8 cellular contexts compared by ENCODE assay signal in genomic region chr1:92784051-92784638, GRCh38. TPM values are rescaled to one million over a fixed set of nuclear protein-coding genes. Genes with fewer than 3 reads are reported as not detected.
DNase-seq lines count a peak whose midpoint lies in the region; ATAC-seq and TF ChIP-seq lines count a peak whose summit lies in the region.

No MANE protein-coding gene starts in this region.

- DNase-seq in NCI-H2171 treated with DMSO at 0.1 percent for 48 hours (lab: John Stamatoyannopoulos, UW) (peak; percentile 14), NCI-H2171 (lab: John Stamatoyannopoulos, UW) (no peak), T-helper 17 cell (no peak), chondrocyte (ENCODE audit: low spot score) (no peak), left lobe of liver (ENCODE audit: low spot score) (no peak), 8988T (no peak)
- peak; percentile 1 for DNase-seq in stimulated activated CD8-positive, alpha-beta memory T cell treated with anti-CD3 and anti-CD28 coated beads, Interleukin-12 subunit alpha, Interleukin-12 subunit beta, amount 100 ng/mL, for 4 hours (ENCODE audit: low read depth)

- no peak for TF ChIP-seq CTCF in chondrocyte (IDR thresholded peaks at IDR 0.05)

- H3K4me1 Mint-ChIP-seq in T-helper 17 cell (peaks cover 20% of the 10 kb centered on the region), chondrocyte (ENCODE audit: low read depth) (peaks cover 33% of the 10 kb centered on the region)

- no peaks in the 10 kb centered on the region for H3K9me3 Mint-ChIP-seq in chondrocyte (ENCODE audit: low read depth)

- H3K27ac Mint-ChIP-seq in T-helper 17 cell: peak overlapping the region; percentile 30
- peak overlapping the region; percentile 91 for H3K27ac Mint-ChIP-seq in chondrocyte (ENCODE audit: unreplicated experiment)

- ATAC-seq in HG03039 (IDR thresholded peaks at IDR 0.05; ENCODE audit: unreplicated experiment) (peak; percentile 12), T-helper 17 cell (peak; percentile 40), left lobe of liver (peak; percentile 6)

- H3K27me3 Mint-ChIP-seq in T-helper 17 cell: peaks cover 45% of the 10 kb centered on the region
- no peaks in the 10 kb centered on the region for H3K27me3 Mint-ChIP-seq in chondrocyte (ENCODE audit: low read depth)

- peaks cover 6% of the 10 kb centered on the region for H3K36me3 Mint-ChIP-seq in T-helper 17 cell (ENCODE audit: low read depth)
- H3K36me3 Mint-ChIP-seq in chondrocyte (ENCODE audit: low read depth): no peaks in the 10 kb centered on the region

- H3K4me3 Mint-ChIP-seq in T-helper 17 cell (peak overlapping the region; percentile 85), chondrocyte (ENCODE audit: unreplicated experiment) (peak overlapping the region; percentile 91)

- no peaks in the 10 kb centered on the region for H3K9me3 ChIP-seq in T-helper 17 cell (ENCODE audit: control insufficient read depth, low read length, poor library complexity, severe bottlenecking)

RNA-seq across cellular contexts. Expression of gene EVI5, which starts 0.8 kb away (rescaled TPM):
- under 1 TPM; 0.70 to 0.80 TPM for total RNA-seq in T-helper 17 cell
- 57.3 to 69.5 TPM (median 66.8 TPM) in 3 replicates for total RNA-seq in chondrocyte
- 29.2 TPM for total RNA-seq in left lobe of liver

RNA-seq across cellular contexts. Expression of gene RPL5, which starts 47.7 kb away (rescaled TPM):
- total RNA-seq in T-helper 17 cell (1,000 to 10,000 TPM; 1,386 to 1,390 TPM), chondrocyte (544 to 622 TPM (median 618 TPM) in 3 replicates), left lobe of liver (252 TPM)

Comparison
In these comparisons a context has a peak if more than half of its experiments do, and no peak if none do; other contexts are left out.
1. DNase-seq: peak in NCI-H2171 treated with DMSO at 0.1 percent for 48 hours (single experiment) and stimulated activated CD8-positive, alpha-beta memory T cell treated with anti-CD3 and anti-CD28 coated beads, Interleukin-12 subunit alpha, Interleukin-12 subunit beta, amount 100 ng/mL, for 4 hours (single experiment); none in NCI-H2171 (single experiment), T-helper 17 cell (0 of 3), chondrocyte (single experiment), left lobe of liver (single experiment) and 8988T (single experiment).
2. RNA of gene EVI5, which starts 0.8 kb away (total RNA-seq): 57.3 to 69.5 TPM in chondrocyte and 29.2 TPM in left lobe of liver (single experiment); 0.70 to 0.80 TPM in T-helper 17 cell; every median in the first group is over 10 times any median in the second.
3. Peak in every context shown above with its lines, with median percentiles within 50 percentile points of each other: ATAC-seq.